25 cellular contexts compared by ENCODE assay signal in the genomic region with DNA sequence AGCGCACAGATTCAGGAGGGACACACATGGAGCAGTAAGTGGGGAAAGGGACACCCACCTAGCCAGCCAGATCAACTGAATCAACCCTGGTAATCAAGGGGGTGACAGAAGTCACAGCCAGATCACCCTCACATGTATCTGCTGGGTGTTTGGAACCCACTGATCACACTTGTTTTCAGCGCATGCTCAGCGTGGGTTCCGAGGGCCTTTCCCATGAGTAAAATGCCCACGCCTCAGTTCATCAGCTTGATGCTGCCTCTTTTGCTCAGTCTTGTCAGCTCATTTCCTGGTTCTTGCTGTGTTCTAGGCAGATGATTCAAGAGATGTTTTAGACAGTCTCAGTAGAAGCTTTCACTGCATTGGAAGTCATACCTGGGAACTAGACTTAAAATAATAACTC.
"Had no signal": no experiment of that assay in that cellular context is flagged by ENCODE, and none has a peak within 500 bp of the region (broad histone marks: within the 10 kb centered on the region; RNA-seq: fewer than 3 reads in every experiment).

No MANE protein-coding gene starts in this region.

- H3K4me3 Mint-ChIP-seq: activated CD4-positive, alpha-beta memory T cell treated with anti-CD3 and anti-CD28 coated beads for 36 hours; activated CD4-positive, alpha-beta T cell treated with anti-CD3 and anti-CD28 coated beads for 36 hours; activated CD4-positive, alpha-beta T cell treated with anti-CD3 and anti-CD28 coated beads, Interleukin-2, amount 10 ng/mL, durations not matched to agents 24 days and 14 days; activated CD8-positive, alpha-beta memory T cell treated with anti-CD3 and anti-CD28 coated beads, Interleukin-2, amount 10 ng/mL, durations not matched to agents 7 days and 5 days; activated CD8-positive, alpha-beta T cell treated with anti-CD3 and anti-CD28 coated beads, Interleukin-2, amount 10 ng/mL, durations not matched to agents 7 days and 5 days; activated naive CD4-positive, alpha-beta T cell treated with anti-CD3 and anti-CD28 coated beads, Interleukin-2, amount 10 ng/mL, durations not matched to agents 7 days and 5 days; activated naive CD8-positive, alpha-beta T cell treated with anti-CD3 and anti-CD28 coated beads, Interleukin-2, amount 10 ng/mL, durations not matched to agents 7 days and 5 days; activated T-cell treated with anti-CD3 and anti-CD28 coated beads, Interleukin-2, amount 50 U/mL, for 72 hours; effector memory CD8-positive, alpha-beta T cell had no signal

- H3K4me1 Mint-ChIP-seq: activated CD4-positive, alpha-beta T cell treated with anti-CD3 and anti-CD28 coated beads for 36 hours; activated CD4-positive, alpha-beta T cell treated with anti-CD3 and anti-CD28 coated beads, Interleukin-2, amount 10 ng/mL, durations not matched to agents 24 days and 14 days; activated CD8-positive, alpha-beta memory T cell treated with anti-CD3 and anti-CD28 coated beads, Interleukin-2, amount 10 ng/mL, durations not matched to agents 7 days and 5 days; activated naive CD4-positive, alpha-beta T cell treated with anti-CD3 and anti-CD28 coated beads, Interleukin-2, amount 10 ng/mL, durations not matched to agents 7 days and 5 days; activated naive CD8-positive, alpha-beta T cell treated with anti-CD3 and anti-CD28 coated beads, Interleukin-2, amount 10 ng/mL, durations not matched to agents 7 days and 5 days had no signal

- H3K27ac ChIP-seq: esophagus muscularis mucosa, gastroesophageal sphincter had no signal

- FAIRE-seq: astrocyte, colon had no signal

- H3K27me3 ChIP-seq: gastroesophageal sphincter had no signal

- H3K27me3 Mint-ChIP-seq: activated naive CD8-positive, alpha-beta T cell treated with anti-CD3 and anti-CD28 coated beads, Interleukin-2, amount 10 ng/mL, durations not matched to agents 7 days and 5 days had no signal

- H3K4me1 ChIP-seq: esophagus muscularis mucosa, gastroesophageal sphincter had no signal

- H3K27ac Mint-ChIP-seq: activated CD4-positive, alpha-beta memory T cell treated with anti-CD3 and anti-CD28 coated beads for 36 hours; activated CD4-positive, alpha-beta T cell treated with anti-CD3 and anti-CD28 coated beads for 36 hours; activated CD4-positive, alpha-beta T cell treated with anti-CD3 and anti-CD28 coated beads, Interleukin-2, amount 10 ng/mL, durations not matched to agents 24 days and 14 days; activated CD8-positive, alpha-beta memory T cell treated with anti-CD3 and anti-CD28 coated beads, Interleukin-2, amount 10 ng/mL, durations not matched to agents 7 days and 5 days; activated CD8-positive, alpha-beta T cell treated with anti-CD3 and anti-CD28 coated beads, Interleukin-2, amount 10 ng/mL, durations not matched to agents 7 days and 5 days; activated naive CD4-positive, alpha-beta T cell treated with anti-CD3 and anti-CD28 coated beads, Interleukin-2, amount 10 ng/mL, durations not matched to agents 7 days and 5 days; activated naive CD4-positive, alpha-beta T cell treated with anti-CD3 and anti-CD28 coated beads, Interleukin-2, amount 50 U/mL, for 72 hours; activated naive CD8-positive, alpha-beta T cell treated with anti-CD3 and anti-CD28 coated beads, Interleukin-2, amount 10 ng/mL, durations not matched to agents 7 days and 5 days; activated T-cell treated with anti-CD3 and anti-CD28 coated beads, Interleukin-2, amount 50 U/mL, for 72 hours; effector memory CD8-positive, alpha-beta T cell had no signal

- DNase-seq: activated CD4-positive, alpha-beta memory T cell treated with anti-CD3 and anti-CD28 coated beads for 36 hours; activated CD4-positive, alpha-beta T cell treated with anti-CD3 and anti-CD28 coated beads for 36 hours; activated CD4-positive, alpha-beta T cell treated with anti-CD3 and anti-CD28 coated beads, Interleukin-2, amount 10 ng/mL, durations not matched to agents 24 days and 14 days; activated CD4-positive, CD25-positive, alpha-beta regulatory T cell; activated CD4-positive, CD25-positive, alpha-beta regulatory T cell treated with anti-CD3 and anti-CD28 coated beads, Interleukin-2, amount 50 U/mL, for 72 hours; activated CD8-positive, alpha-beta memory T cell treated with anti-CD3 and anti-CD28 coated beads, Interleukin-2, amount 10 ng/mL, durations not matched to agents 7 days and 5 days; activated CD8-positive, alpha-beta memory T cell treated with anti-CD3 and anti-CD28 coated beads, Interleukin-2, amount 50 U/mL, for 4 hours; activated CD8-positive, alpha-beta T cell treated with anti-CD3 and anti-CD28 coated beads, Interleukin-2, amount 10 ng/mL, durations not matched to agents 7 days and 5 days; activated gamma-delta T cell; activated naive CD4-positive, alpha-beta T cell; activated naive CD4-positive, alpha-beta T cell treated with anti-CD3 and anti-CD28 coated beads, Interleukin-2, amount 10 ng/mL, durations not matched to agents 7 days and 5 days; activated naive CD8-positive, alpha-beta T cell treated with anti-CD3 and anti-CD28 coated beads, Interleukin-2, amount 10 ng/mL, durations not matched to agents 7 days and 5 days; activated T-cell treated with anti-CD3 and anti-CD28 coated beads, Interleukin-2, amount 50 U/mL, for 1 hour; activated T-cell treated with anti-CD3 and anti-CD28 coated beads, Interleukin-2, amount 50 U/mL, for 72 hours; amniotic stem cell; cortex of kidney; dermis blood vessel endothelial cell; effector CD4-positive, alpha-beta T cell; effector memory CD8-positive, alpha-beta T cell; foreskin melanocyte had no signal

- H3K9me3 Mint-ChIP-seq: activated naive CD4-positive, alpha-beta T cell treated with anti-CD3 and anti-CD28 coated beads, Interleukin-2, amount 10 ng/mL, durations not matched to agents 7 days and 5 days had no signal

- H3K36me3 ChIP-seq: esophagus muscularis mucosa, gastroesophageal sphincter had no signal

- H3K36me3 Mint-ChIP-seq: activated CD4-positive, alpha-beta memory T cell treated with anti-CD3 and anti-CD28 coated beads for 36 hours; activated naive CD4-positive, alpha-beta T cell treated with anti-CD3 and anti-CD28 coated beads, Interleukin-2, amount 10 ng/mL, durations not matched to agents 7 days and 5 days; activated naive CD8-positive, alpha-beta T cell treated with anti-CD3 and anti-CD28 coated beads, Interleukin-2, amount 10 ng/mL, durations not matched to agents 7 days and 5 days had no signal

- ATAC-seq: activated CD4-positive, alpha-beta T cell treated with anti-CD3 and anti-CD28 coated beads for 36 hours; activated CD8-positive, alpha-beta memory T cell treated with anti-CD3 and anti-CD28 coated beads, Interleukin-2, amount 10 ng/mL, durations not matched to agents 7 days and 5 days; activated CD8-positive, alpha-beta T cell treated with anti-CD3 and anti-CD28 coated beads, Interleukin-2, amount 10 ng/mL, durations not matched to agents 7 days and 5 days; activated naive CD4-positive, alpha-beta T cell treated with anti-CD3 and anti-CD28 coated beads, Interleukin-2, amount 50 U/mL, for 72 hours; activated T-cell treated with anti-CD3 and anti-CD28 coated beads, Interleukin-2, amount 50 U/mL, for 72 hours; effector memory CD8-positive, alpha-beta T cell; gastroesophageal sphincter had no signal

- H3K4me3 ChIP-seq: esophagus muscularis mucosa, gastroesophageal sphincter had no signal
